In genomic region chr1:73948021-73948420, GRCh38 we compare ENCODE assay signal across 20 cellular contexts.
"Had no signal": no experiment of that assay in that cellular context is flagged by ENCODE, and none has a peak within 500 bp of the region (broad histone marks: within the 10 kb centered on the region; RNA-seq: fewer than 3 reads in every experiment).

No MANE protein-coding gene starts in this region.

- H3K36me3 ChIP-seq: Peyer's patch, SJSA1, WERI-Rb-1 had no signal

- H3K4me3 ChIP-seq: Peyer's patch, SJSA1 had no signal

- DNase-seq: activated CD4-positive, alpha-beta memory T cell treated with anti-CD3 and anti-CD28 coated beads, Interleukin-2, amount 10 ng/mL, durations not matched to agents 7 days and 5 days; activated CD4-positive, alpha-beta T cell treated with anti-CD3 and anti-CD28 coated beads for 36 hours; activated CD4-positive, alpha-beta T cell treated with anti-CD3 and anti-CD28 coated beads, Interleukin-2, amount 50 U/mL, for 1 hour; activated gamma-delta T cell; activated naive CD4-positive, alpha-beta T cell treated with anti-CD3 and anti-CD28 coated beads for 36 hours; activated T-cell treated with anti-CD3 and anti-CD28 coated beads for 4 hours; activated T-cell treated with anti-CD3 and anti-CD28 coated beads, Interleukin-2, amount 50 U/mL, for 48 hours; amygdala; KG1; NCI-H1092; NCI-H1417; NCI-H1694; NCI-H2029; NCI-H2107; Peyer's patch; Right ventricle myocardium superior; T-helper 1 cell; WERI-Rb-1 had no signal

- H3K27me3 ChIP-seq: Peyer's patch, SJSA1 had no signal

- H3K4me1 ChIP-seq: Peyer's patch, SJSA1 had no signal

- H3K27ac ChIP-seq: Peyer's patch, RWPE1, SJSA1, WERI-Rb-1 had no signal
